8 cellular contexts compared by ENCODE assay signal in genomic region chr4:75514131-75514948, GRCh38. TPM values are rescaled to one million over a fixed set of nuclear protein-coding genes. Genes with fewer than 3 reads are reported as not detected.
A peak's percentile ranks its signal among the peaks of the same experiment; 100 is the strongest.
DNase-seq lines count a peak whose midpoint lies in the region; ATAC-seq and TF ChIP-seq lines count a peak whose summit lies in the region.

TSS of gene RCHY1 (minus strand) at chr4:75514403. CDS start at chr4:75514286, 117 bp downstream.
TSS of gene THAP6 (plus strand) at chr4:75514473. CDS start at chr4:75515453, 980 bp downstream.

- no peaks in the 10 kb centered on the region for H3K9me3 ChIP-seq in breast epithelium

- peak; percentile 97 for DNase-seq in ACHN
- peak; percentile 74 for DNase-seq in NCI-H2196 treated with DMSO at 0.1 percent for 48 hours (lab: John Stamatoyannopoulos, UW; ENCODE audit: unreplicated experiment)
- DNase-seq in breast epithelium (ENCODE audit: low spot score in 2 of 2), result peak; percentile 94 to 95
- peak; percentile 90 for DNase-seq in iPS-NIHi11 (ENCODE audit: low spot score)
- peak; percentile 88 for DNase-seq in smooth muscle cell of the brain vasculature (ENCODE audit: low read depth, low spot score)

- 0 out of 2 replicates have a peak, but pooled peaks have one; percentile 6 for TF ChIP-seq CTCF in VCaP (conservative IDR thresholded peaks at IDR 0.05)
- TF ChIP-seq CTCF in breast epithelium (IDR thresholded peaks at IDR 0.05), result peak in 1 of 3 donors; percentile 44

- peaks cover 0 to 16% of the 10 kb centered on the region in 2 donors for H3K4me1 ChIP-seq in breast epithelium

- H3K27me3 ChIP-seq in breast epithelium, result no peaks in the 10 kb centered on the region

- peak within 1 kb of the TSS; percentile 91 for H3K27ac ChIP-seq in VCaP
- peak within 1 kb of the TSS; percentile 94 to 96 for H3K27ac ChIP-seq in breast epithelium

- peak; percentile 93 for ATAC-seq in GM18870 (IDR thresholded peaks at IDR 0.05; ENCODE audit: unreplicated experiment)
- ATAC-seq in HG03135 (IDR thresholded peaks at IDR 0.05; ENCODE audit: unreplicated experiment), result peak; percentile 93

- in situ Hi-C loops in ACHN (cut with HindIII; ENCODE audit: low pct_ligation_motif_present, low pct_unique_long_range_greater_than_20kb, low sequenced_read_pairs), result no loop called here

- intact Hi-C loops in breast epithelium (cut with DNase I; ENCODE audit: low total_unique reads), result no loop called here

- H3K4me3 ChIP-seq in breast epithelium, result peak within 1 kb of the TSS; percentile 61 to 86 (median 79)

- TF ChIP-seq POLR2A in breast epithelium (IDR thresholded peaks at IDR 0.05), result peak; percentile 92

- no peaks in the 10 kb centered on the region for H3K36me3 ChIP-seq in breast epithelium

RNA-seq across cellular contexts. Expression of gene RCHY1, which starts in this region (rescaled TPM):
- 10 to 100 TPM; 23.6 to 46.7 (median 25.6) TPM for total RNA-seq in breast epithelium

RNA-seq across cellular contexts. Expression of gene THAP6, which starts in this region (rescaled TPM):
- 10 to 100 TPM; 22.2 to 25.9 (median 25.9) TPM for total RNA-seq in breast epithelium

Comparison
In these comparisons a context has a peak if more than half of its experiments do, and no peak if none do; other contexts are left out.
1. Peak in every context shown above with its lines: DNase-seq, ATAC-seq, H3K4me3 ChIP-seq and H3K27ac ChIP-seq.